Comparison of ENCODE assay signal across 9 cellular contexts in genomic region chr22:50541667-50542026, GRCh38. TPM values are rescaled to one million over a fixed set of nuclear protein-coding genes. Genes with fewer than 3 reads are reported as not detected.
A peak's percentile ranks its signal among the peaks of the same experiment; 100 is the strongest.
DNase-seq lines count a peak whose midpoint lies in the region; ATAC-seq, FAIRE-seq and TF ChIP-seq lines count a peak whose summit lies in the region.
"Not testable (repeated sequence)": the region's sequence is repeated elsewhere in the genome, so short reads cannot be mapped to it uniquely, and the experiment has no call there.
"Had no signal": no experiment of that assay in that cellular context is flagged by ENCODE, and none has a peak within 500 bp of the region (broad histone marks: within the 10 kb centered on the region; RNA-seq: fewer than 3 reads in every experiment).

No MANE protein-coding gene starts in this region.

- not testable (repeated sequence) for H4K20me1 ChIP-seq in endothelial cell of umbilical vein (replicated peaks; ENCODE audit: control insufficient read depth, extremely low read depth, insufficient read depth, low read length); keratinocyte (ENCODE audit: control insufficient read depth, extremely low read depth, insufficient read depth, low read length)

- H3K27me3 Mint-ChIP-seq in activated naive CD4-positive, alpha-beta T cell treated with anti-CD3 and anti-CD28 coated beads, Interleukin-2, amount 10 ng/mL, durations not matched to agents 7 days and 5 days = not testable (repeated sequence)

- ATAC-seq in A549 = peak in 1 of 2 experiments; percentile 43; a peak in 3 of 6 replicates

- not testable (repeated sequence) for H3K4me3 Mint-ChIP-seq in activated naive CD4-positive, alpha-beta T cell treated with anti-CD3 and anti-CD28 coated beads, Interleukin-2, amount 10 ng/mL, durations not matched to agents 7 days and 5 days

- not testable (repeated sequence) for H3K9me3 Mint-ChIP-seq in activated naive CD4-positive, alpha-beta T cell treated with anti-CD3 and anti-CD28 coated beads, Interleukin-2, amount 10 ng/mL, durations not matched to agents 7 days and 5 days

- DNase-seq in A549 (ENCODE audit: low read depth in 1 of 2, low spot score in 1 of 2) (peak in 1 of 2 experiments; percentile 72), GM06990 (ENCODE audit: extremely low read depth, insufficient read length) (peak; percentile 71), Kasumi-1 (lab: John Stamatoyannopoulos, UW) (peak; percentile 25 to 32), SIG-M5 (lab: John Stamatoyannopoulos, UW) (peak; percentile 50)
- not testable (repeated sequence) for DNase-seq in activated naive CD4-positive, alpha-beta T cell treated with anti-CD3 and anti-CD28 coated beads, Interleukin-2, amount 10 ng/mL, durations not matched to agents 7 days and 5 days; endothelial cell of umbilical vein (ENCODE audit: low read depth, low spot score); keratinocyte (ENCODE audit: low read depth, low spot score)

- BruUV-seq in endothelial cell of umbilical vein (replicated peaks; lab: Mats Ljungman, UMichigan) = not testable (repeated sequence)

- dilution Hi-C loops in endothelial cell of umbilical vein (cut with MboI; ENCODE audit: extremely low pct_ligation_motif_present, low sequenced_read_pairs); keratinocyte (cut with MboI; ENCODE audit: extremely low pct_ligation_motif_present, low sequenced_read_pairs): not testable (repeated sequence)

- not testable (repeated sequence) for H3K9ac ChIP-seq in endothelial cell of umbilical vein (replicated peaks; ENCODE audit: extremely low read depth, insufficient read depth, low read length); skeletal muscle tissue (ENCODE audit: low read depth in 1 of 3, low read length in 3 of 3)
- peak overlapping the region; percentile 45 for H3K9ac ChIP-seq in keratinocyte (ENCODE audit: control insufficient read depth, extremely low read depth, insufficient read depth, low read length)

- not testable (repeated sequence) for H3K36me3 ChIP-seq in GM06990 (ENCODE audit: control insufficient read depth, insufficient read depth, low read length); endothelial cell of umbilical vein (ENCODE audit: control insufficient read depth in 2 of 2, extremely low read depth in 1 of 2, insufficient read depth in 2 of 2, low read length in 2 of 2); keratinocyte (ENCODE audit: control insufficient read depth in 2 of 2, extremely low read depth in 1 of 2, insufficient read depth in 2 of 2, low read length in 2 of 2); skeletal muscle tissue (ENCODE audit: control insufficient read depth in 3 of 3, insufficient read depth in 3 of 3, low read length in 3 of 3)

- H3K27ac Mint-ChIP-seq in activated naive CD4-positive, alpha-beta T cell treated with anti-CD3 and anti-CD28 coated beads, Interleukin-2, amount 10 ng/mL, durations not matched to agents 7 days and 5 days = peak overlapping the region; percentile 100

- intact Hi-C loops in endothelial cell of umbilical vein (cut with micrococcal nuclease) = not testable (repeated sequence)

- CTCF ChIA-PET in A549 (lab: Yijun Ruan, JAX) (interaction anchor here (1.0 to 4.1 kb wide), 2 partner anchors 16 to 21 kb away, joined by 3 to 19 read pairs; partner anchors contain the start of genes SCO2 and SYCE3), endothelial cell of umbilical vein (lab: Charles Lee) (interaction anchor here (1.4 to 3.2 kb wide), 2 partner anchors 16 to 34 kb away, joined by 4 to 15 read pairs; partner anchors contain the start of gene SCO2)
- CTCF ChIA-PET in activated naive CD4-positive, alpha-beta T cell treated with anti-CD3 and anti-CD28 coated beads, Interleukin-2, amount 10 ng/mL, durations not matched to agents 7 days and 5 days (lab: Charles Lee) = interaction anchor here (1.8 to 3.2 kb wide), 2 partner anchors 10 to 80 kb away, joined by 4 to 14 read pairs; no protein-coding TSS in a partner anchor

- H3K4me3 ChIP-seq in A549; endothelial cell of umbilical vein (replicated peaks in 1 of 3; ENCODE audit: insufficient read depth in 1 of 3, low read depth in 1 of 3, low read length in 3 of 3); keratinocyte (ENCODE audit: control insufficient read depth in 2 of 3, extremely low read depth in 1 of 3, insufficient read depth in 2 of 3, low read depth in 1 of 3, low read length in 3 of 3); skeletal muscle tissue (ENCODE audit: low read length in 3 of 3): not testable (repeated sequence)
- peak overlapping the region; percentile 54 for H3K4me3 ChIP-seq in GM06990 (replicated peaks; ENCODE audit: low read depth, low read length)

- not testable (repeated sequence) for H3K36me3 Mint-ChIP-seq in activated naive CD4-positive, alpha-beta T cell treated with anti-CD3 and anti-CD28 coated beads, Interleukin-2, amount 10 ng/mL, durations not matched to agents 7 days and 5 days

- not testable (repeated sequence) for H3K27me3 ChIP-seq in GM06990 (replicated peaks; ENCODE audit: control insufficient read depth, insufficient read depth, low read length); keratinocyte (ENCODE audit: control insufficient read depth, extremely low read depth, insufficient read depth, low read length)
- H3K27me3 ChIP-seq in endothelial cell of umbilical vein (ENCODE audit: control insufficient read depth in 2 of 2, insufficient read depth in 2 of 2, low read length in 2 of 2) (peaks cover 7 to 10% of the 10 kb centered on the region in 2 experiments), skeletal muscle tissue (ENCODE audit: control insufficient read depth in 3 of 3, insufficient read depth in 3 of 3, low read length in 3 of 3) (peaks cover 20 to 32% (median 31%) of the 10 kb centered on the region in 3 donors)

- peaks cover 69% of the 10 kb centered on the region for H3K4me1 ChIP-seq in A549
- not testable (repeated sequence) for H3K4me1 ChIP-seq in endothelial cell of umbilical vein (ENCODE audit: control insufficient read depth, extremely low read depth, insufficient read depth, low read length)
- peaks cover 56% of the 10 kb centered on the region for H3K4me1 ChIP-seq in keratinocyte (ENCODE audit: control insufficient read depth, extremely low read depth, insufficient read depth, low read length)
- H3K4me1 ChIP-seq in skeletal muscle tissue (ENCODE audit: control insufficient read depth in 3 of 3, insufficient read depth in 3 of 3, low read length in 3 of 3) = peaks cover 5 to 24% (median 8%) of the 10 kb centered on the region in 3 donors

- H3K4me2 ChIP-seq in A549 = peak overlapping the region; percentile 50
- not testable (repeated sequence) for H3K4me2 ChIP-seq in endothelial cell of umbilical vein (ENCODE audit: insufficient read depth, low read length); keratinocyte (ENCODE audit: control insufficient read depth, extremely low read depth, insufficient read depth, low read depth, low read length)

- peak overlapping the region; percentile 76 to 92; a peak in 5 of 6 replicates for H3K27ac ChIP-seq in A549
- not testable (repeated sequence) for H3K27ac ChIP-seq in endothelial cell of umbilical vein (ENCODE audit: insufficient read depth, low read depth, low read length)
- H3K27ac ChIP-seq in keratinocyte (ENCODE audit: control insufficient read depth, insufficient read depth, low read length) = peak overlapping the region; percentile 98
- H3K27ac ChIP-seq in skeletal muscle tissue (ENCODE audit: low read depth, low read length) = peak overlapping the region; percentile 5

- not testable (repeated sequence) for H3K79me2 ChIP-seq in endothelial cell of umbilical vein (ENCODE audit: control insufficient read depth, insufficient read depth, low read length); keratinocyte (ENCODE audit: control insufficient read depth, insufficient read depth, low read length)

- TF ChIP-seq POLR2A in A549 (IDR thresholded peaks at IDR 0.05; ENCODE audit: low read length); endothelial cell of umbilical vein (IDR thresholded peaks at IDR 0.05; ENCODE audit: low read depth, low read length): not testable (repeated sequence)

- POLR2A ChIA-PET in A549 (lab: Yijun Ruan, JAX) = interaction anchor here (0.9 to 1.1 kb wide), 3 partner anchors 10 to 21 kb away, joined by 3 to 5 read pairs (median 5); partner anchors contain the start of gene SYCE3
- POLR2A ChIA-PET in endothelial cell of umbilical vein (lab: Charles Lee) = not testable (repeated sequence)

- TF ChIP-seq EP300 in A549 (IDR thresholded peaks at IDR 0.05) = peak in 1 of 2 experiments; percentile 18; a peak in 1 of 5 replicates

- WGBS in A549 (ENCODE audit: missing lambda C conversion rate) = 14% methylated on average over 5 of the region's 5 CpGs

- peaks cover 74% of the 10 kb centered on the region for H3K4me1 Mint-ChIP-seq in activated naive CD4-positive, alpha-beta T cell treated with anti-CD3 and anti-CD28 coated beads, Interleukin-2, amount 10 ng/mL, durations not matched to agents 7 days and 5 days

- FAIRE-seq in A549 (lab: Jason Lieb, UNC) = not testable (repeated sequence)
- FAIRE-seq in endothelial cell of umbilical vein (lab: Jason Lieb, UNC) = peak; percentile 73
- peak; percentile 41 for FAIRE-seq in keratinocyte (lab: Jason Lieb, UNC)

- H2AFZ ChIP-seq in endothelial cell of umbilical vein (ENCODE audit: low read depth, low read length); keratinocyte (ENCODE audit: control insufficient read depth, low read length): not testable (repeated sequence)

- H3K9me1 ChIP-seq in endothelial cell of umbilical vein (replicated peaks; ENCODE audit: control insufficient read depth, extremely low read depth, insufficient read depth, low read length); keratinocyte (ENCODE audit: control insufficient read depth, extremely low read depth, insufficient read depth, low read length): not testable (repeated sequence)

- not testable (repeated sequence) for TF ChIP-seq RAD21 in A549 (conservative IDR thresholded peaks at IDR 0.05 in 1 of 2, IDR thresholded peaks at IDR 0.05 in 1 of 2)

- not testable (repeated sequence) for TF ChIP-seq CTCF in A549 (IDR thresholded peaks at IDR 0.05); GM06990 (IDR thresholded peaks at IDR 0.05; ENCODE audit: insufficient read depth, low read length, poor library complexity, severe bottlenecking); endothelial cell of umbilical vein (IDR thresholded peaks at IDR 0.05; ENCODE audit: extremely low read depth in 1 of 2, insufficient read depth in 1 of 2, low read depth in 1 of 2, low read length in 2 of 2); keratinocyte (optimal IDR thresholded peaks at IDR 0.05 in 1 of 3, IDR thresholded peaks at IDR 0.05 in 1 of 3, conservative IDR thresholded peaks at IDR 0.05 in 1 of 3; ENCODE audit: extremely low read depth in 1 of 3, insufficient read depth in 2 of 3, low read length in 3 of 3)

- not testable (repeated sequence) for H3K9me3 ChIP-seq in A549; endothelial cell of umbilical vein (replicated peaks; ENCODE audit: control insufficient read depth, insufficient read depth, low read length); keratinocyte (ENCODE audit: control insufficient read depth, low read depth, low read length); skeletal muscle tissue (ENCODE audit: control insufficient read depth in 3 of 3, low read length in 3 of 3)

RNA-seq across cellular contexts. Expression of gene KLHDC7B, which starts 4.1 kb away (rescaled TPM):
- polyA plus RNA-seq in A549 (2011; rRNA removed) = 0.09 and 0.15 TPM in 2 replicates
- 0.01 TPM in 2 replicates for polyA plus RNA-seq in A549 (2012; cell fraction: cytosol; rRNA removed)
- polyA plus RNA-seq in A549 (2012; cell fraction: nucleus; rRNA removed) = 0.02 and 0.04 TPM in 2 replicates
- not detected in 3 replicates for polyA plus RNA-seq in A549 (2017; fragmentation: RNase III; extraction: RNeasy Plus Mini Kit Qiagen cat#74134 plus additional on column Dnase treatment)
- polyA minus RNA-seq in A549 (2011; rRNA and poly(A)+ RNA removed) = 0.24 and 0.37 TPM in 2 replicates
- total RNA-seq in endothelial cell of umbilical vein = not detected in 2 replicates
- polyA plus RNA-seq in endothelial cell of umbilical vein = not detected in 2 replicates
- not detected in 2 replicates for polyA plus RNA-seq in endothelial cell of umbilical vein (2011; cell fraction: cytosol; rRNA removed)
- polyA plus RNA-seq in endothelial cell of umbilical vein (2011; cell fraction: nucleus; rRNA removed) = not detected in 2 replicates
- polyA plus RNA-seq in endothelial cell of umbilical vein (2012) = not detected in 2 replicates
- not detected in 2 replicates for polyA minus RNA-seq in endothelial cell of umbilical vein
- polyA minus RNA-seq in endothelial cell of umbilical vein (2011; cell fraction: cytosol; rRNA and poly(A)+ RNA removed) = 3.0 TPM
- polyA minus RNA-seq in endothelial cell of umbilical vein (2011; cell fraction: nucleus; rRNA and poly(A)+ RNA removed) = not detected in 2 replicates
- polyA plus RNA-seq in keratinocyte = 0.01 to 0.08 TPM in 2 of 3 replicates, not detected in the other
- polyA plus RNA-seq in keratinocyte (2011; ENCODE audit: low read depth) = not detected
- 0.01 and 0.06 TPM in 2 replicates for polyA plus RNA-seq in keratinocyte (2011; cell fraction: cytosol; rRNA removed)
- polyA plus RNA-seq in keratinocyte (2011; cell fraction: nucleus; rRNA removed) = 0.19 and 0.45 TPM in 2 replicates
- polyA plus RNA-seq in keratinocyte (2012; ENCODE audit: low replicate concordance) = 0.02 and 0.85 TPM in 2 replicates
- 0.07 to 0.10 TPM in 2 of 3 replicates, not detected in the other for polyA minus RNA-seq in keratinocyte
- not detected for polyA minus RNA-seq in keratinocyte (2011; cell fraction: cytosol; rRNA and poly(A)+ RNA removed)
- polyA minus RNA-seq in keratinocyte (2011; cell fraction: nucleus; rRNA and poly(A)+ RNA removed) = 0.16 and 0.32 TPM in 2 replicates
- total RNA-seq in skeletal muscle tissue = not detected

RNA-seq across cellular contexts. Expression of gene TYMP, which starts 11.8 kb away (rescaled TPM):
- 4.8 and 5.9 TPM in 2 replicates for polyA plus RNA-seq in A549 (2011; rRNA removed)
- 14.8 and 20.2 TPM in 2 replicates for polyA plus RNA-seq in A549 (2012; cell fraction: cytosol; rRNA removed)
- polyA plus RNA-seq in A549 (2012; cell fraction: nucleus; rRNA removed) = 33.3 and 44.0 TPM in 2 replicates
- 9.0 to 11.0 TPM (median 10.6 TPM) in 3 replicates for polyA plus RNA-seq in A549 (2017; fragmentation: RNase III; extraction: RNeasy Plus Mini Kit Qiagen cat#74134 plus additional on column Dnase treatment)
- polyA minus RNA-seq in A549 (2011; rRNA and poly(A)+ RNA removed) = 5.7 and 5.9 TPM in 2 replicates
- 2.1 and 2.4 TPM in 2 replicates for total RNA-seq in endothelial cell of umbilical vein
- 2.0 and 2.9 TPM in 2 replicates for polyA plus RNA-seq in endothelial cell of umbilical vein
- polyA plus RNA-seq in endothelial cell of umbilical vein (2011; cell fraction: cytosol; rRNA removed) = 0.96 and 1.5 TPM in 2 replicates
- 2.6 and 2.7 TPM in 2 replicates for polyA plus RNA-seq in endothelial cell of umbilical vein (2011; cell fraction: nucleus; rRNA removed)
- polyA plus RNA-seq in endothelial cell of umbilical vein (2012) = 1.3 and 5.0 TPM in 2 replicates
- polyA minus RNA-seq in endothelial cell of umbilical vein = 0.49 and 1.00 TPM in 2 replicates
- polyA minus RNA-seq in endothelial cell of umbilical vein (2011; cell fraction: cytosol; rRNA and poly(A)+ RNA removed) = 3.4 TPM
- 0.58 TPM in 2 replicates for polyA minus RNA-seq in endothelial cell of umbilical vein (2011; cell fraction: nucleus; rRNA and poly(A)+ RNA removed)
- polyA plus RNA-seq in keratinocyte = 25.5 to 121 TPM (median 40.3 TPM) in 3 replicates
- polyA plus RNA-seq in keratinocyte (2011; ENCODE audit: low read depth) = 14.1 TPM
- 16.7 and 59.2 TPM in 2 replicates for polyA plus RNA-seq in keratinocyte (2011; cell fraction: cytosol; rRNA removed)
- polyA plus RNA-seq in keratinocyte (2011; cell fraction: nucleus; rRNA removed) = 85.4 and 113 TPM in 2 replicates
- 30.9 and 50.7 TPM in 2 replicates for polyA plus RNA-seq in keratinocyte (2012; ENCODE audit: low replicate concordance)
- polyA minus RNA-seq in keratinocyte = 18.9 to 60.1 TPM (median 23.8 TPM) in 3 replicates
- polyA minus RNA-seq in keratinocyte (2011; cell fraction: cytosol; rRNA and poly(A)+ RNA removed) = 106 TPM
- polyA minus RNA-seq in keratinocyte (2011; cell fraction: nucleus; rRNA and poly(A)+ RNA removed) = 59.4 and 61.2 TPM in 2 replicates
- total RNA-seq in skeletal muscle tissue = 8.9 TPM

RNA-seq across cellular contexts. Expression of gene SCO2, which starts 16.2 kb away (rescaled TPM):
- polyA plus RNA-seq in A549 (2011; rRNA removed) (0.37 and 1.9 TPM in 2 replicates), A549 (2017; fragmentation: RNase III; extraction: RNeasy Plus Mini Kit Qiagen cat#74134 plus additional on column Dnase treatment) (1.7 to 2.6 TPM (median 2.3 TPM) in 3 replicates), endothelial cell of umbilical vein (3.1 and 3.5 TPM in 2 replicates), keratinocyte (1.9 to 4.3 TPM (median 2.4 TPM) in 3 replicates)
- polyA plus RNA-seq in A549 (2012; cell fraction: cytosol; rRNA removed) = 2.9 and 4.5 TPM in 2 replicates
- polyA plus RNA-seq in A549 (2012; cell fraction: nucleus; rRNA removed) = 3.9 and 5.8 TPM in 2 replicates
- polyA minus RNA-seq in A549 (2011; rRNA and poly(A)+ RNA removed) = 0.58 TPM in 1 of 2 replicates, not detected in the other
- total RNA-seq in endothelial cell of umbilical vein (3.2 and 3.7 TPM in 2 replicates), skeletal muscle tissue (0.52 TPM)
- polyA plus RNA-seq in endothelial cell of umbilical vein (2011; cell fraction: cytosol; rRNA removed) = 1.5 and 1.8 TPM in 2 replicates
- polyA plus RNA-seq in endothelial cell of umbilical vein (2011; cell fraction: nucleus; rRNA removed) = 0.59 TPM in 1 of 2 replicates, not detected in the other
- 1.5 and 2.8 TPM in 2 replicates for polyA plus RNA-seq in endothelial cell of umbilical vein (2012)
- polyA minus RNA-seq in endothelial cell of umbilical vein (0.38 TPM in 1 of 2 replicates, not detected in the other), keratinocyte (1.4 to 2.1 TPM (median 1.5 TPM) in 3 replicates)
- 4.9 TPM for polyA minus RNA-seq in endothelial cell of umbilical vein (2011; cell fraction: cytosol; rRNA and poly(A)+ RNA removed)
- not detected in 2 replicates for polyA minus RNA-seq in endothelial cell of umbilical vein (2011; cell fraction: nucleus; rRNA and poly(A)+ RNA removed)
- not detected for polyA plus RNA-seq in keratinocyte (2011; ENCODE audit: low read depth)
- 2.5 and 2.6 TPM in 2 replicates for polyA plus RNA-seq in keratinocyte (2011; cell fraction: cytosol; rRNA removed)
- 3.5 and 7.0 TPM in 2 replicates for polyA plus RNA-seq in keratinocyte (2011; cell fraction: nucleus; rRNA removed)
- polyA plus RNA-seq in keratinocyte (2012; ENCODE audit: low replicate concordance) = 2.2 and 5.1 TPM in 2 replicates
- 9.8 TPM for polyA minus RNA-seq in keratinocyte (2011; cell fraction: cytosol; rRNA and poly(A)+ RNA removed)
- 1.3 and 1.9 TPM in 2 replicates for polyA minus RNA-seq in keratinocyte (2011; cell fraction: nucleus; rRNA and poly(A)+ RNA removed)

RNA-seq across cellular contexts. Expression of gene SYCE3, which starts 21.1 kb away (rescaled TPM):
- 0.30 and 0.59 TPM in 2 replicates for polyA plus RNA-seq in A549 (2011; rRNA removed)
- 0.49 and 0.77 TPM in 2 replicates for polyA plus RNA-seq in A549 (2012; cell fraction: cytosol; rRNA removed)
- not detected in 2 replicates for polyA plus RNA-seq in A549 (2012; cell fraction: nucleus; rRNA removed)
- polyA plus RNA-seq in A549 (2017; fragmentation: RNase III; extraction: RNeasy Plus Mini Kit Qiagen cat#74134 plus additional on column Dnase treatment) = 0.29 to 0.45 TPM in 2 of 3 replicates, not detected in the other
- not detected in 2 replicates for polyA minus RNA-seq in A549 (2011; rRNA and poly(A)+ RNA removed)
- total RNA-seq in endothelial cell of umbilical vein = not detected in 2 replicates
- not detected in 2 replicates for polyA plus RNA-seq in endothelial cell of umbilical vein
- polyA plus RNA-seq in endothelial cell of umbilical vein (2011; cell fraction: cytosol; rRNA removed) = not detected in 2 replicates
- not detected in 2 replicates for polyA plus RNA-seq in endothelial cell of umbilical vein (2011; cell fraction: nucleus; rRNA removed)
- not detected in 2 replicates for polyA plus RNA-seq in endothelial cell of umbilical vein (2012)
- not detected in 2 replicates for polyA minus RNA-seq in endothelial cell of umbilical vein
- not detected for polyA minus RNA-seq in endothelial cell of umbilical vein (2011; cell fraction: cytosol; rRNA and poly(A)+ RNA removed)
- not detected in 2 replicates for polyA minus RNA-seq in endothelial cell of umbilical vein (2011; cell fraction: nucleus; rRNA and poly(A)+ RNA removed)
- polyA plus RNA-seq in keratinocyte = 0.17 to 0.36 TPM in 2 of 3 replicates, not detected in the other
- 3.3 TPM for polyA plus RNA-seq in keratinocyte (2011; ENCODE audit: low read depth)
- 0.55 and 0.82 TPM in 2 replicates for polyA plus RNA-seq in keratinocyte (2011; cell fraction: cytosol; rRNA removed)
- 1.1 TPM in 1 of 2 replicates, not detected in the other for polyA plus RNA-seq in keratinocyte (2011; cell fraction: nucleus; rRNA removed)
- polyA plus RNA-seq in keratinocyte (2012; ENCODE audit: low replicate concordance) = 0.92 TPM in 1 of 2 replicates, not detected in the other
- polyA minus RNA-seq in keratinocyte = not detected in 3 replicates
- not detected for polyA minus RNA-seq in keratinocyte (2011; cell fraction: cytosol; rRNA and poly(A)+ RNA removed)
- polyA minus RNA-seq in keratinocyte (2011; cell fraction: nucleus; rRNA and poly(A)+ RNA removed) = not detected in 2 replicates
- total RNA-seq in skeletal muscle tissue = not detected
- total RNA-seq: urinary bladder had no signal
- polyA plus RNA-seq: urinary bladder had no signal

RNA-seq across cellular contexts. Expression of gene NCAPH2, which starts 33.6 kb away (rescaled TPM):
- 13.9 and 14.3 TPM in 2 replicates for polyA plus RNA-seq in A549 (2011; rRNA removed)
- 32.0 and 36.0 TPM in 2 replicates for polyA plus RNA-seq in A549 (2012; cell fraction: cytosol; rRNA removed)
- 80.2 and 89.5 TPM in 2 replicates for polyA plus RNA-seq in A549 (2012; cell fraction: nucleus; rRNA removed)
- polyA plus RNA-seq in A549 (2017; fragmentation: RNase III; extraction: RNeasy Plus Mini Kit Qiagen cat#74134 plus additional on column Dnase treatment) = 27.7 to 29.4 TPM (median 29.1 TPM) in 3 replicates
- 22.2 and 25.2 TPM in 2 replicates for polyA minus RNA-seq in A549 (2011; rRNA and poly(A)+ RNA removed)
- total RNA-seq in endothelial cell of umbilical vein = 42.4 and 43.1 TPM in 2 replicates
- polyA plus RNA-seq in endothelial cell of umbilical vein = 34.8 and 43.2 TPM in 2 replicates
- 31.1 and 31.3 TPM in 2 replicates for polyA plus RNA-seq in endothelial cell of umbilical vein (2011; cell fraction: cytosol; rRNA removed)
- polyA plus RNA-seq in endothelial cell of umbilical vein (2011; cell fraction: nucleus; rRNA removed) = 80.2 and 81.0 TPM in 2 replicates
- polyA plus RNA-seq in endothelial cell of umbilical vein (2012) = 15.9 and 17.4 TPM in 2 replicates
- polyA minus RNA-seq in endothelial cell of umbilical vein = 19.7 and 21.4 TPM in 2 replicates
- polyA minus RNA-seq in endothelial cell of umbilical vein (2011; cell fraction: cytosol; rRNA and poly(A)+ RNA removed) = 76.1 TPM
- polyA minus RNA-seq in endothelial cell of umbilical vein (2011; cell fraction: nucleus; rRNA and poly(A)+ RNA removed) = 14.0 and 15.6 TPM in 2 replicates
- 11.0 to 16.4 TPM (median 11.4 TPM) in 3 replicates for polyA plus RNA-seq in keratinocyte
- polyA plus RNA-seq in keratinocyte (2011; ENCODE audit: low read depth) = 7.2 TPM
- polyA plus RNA-seq in keratinocyte (2011; cell fraction: cytosol; rRNA removed) = 7.3 and 9.1 TPM in 2 replicates
- polyA plus RNA-seq in keratinocyte (2011; cell fraction: nucleus; rRNA removed) = 18.5 and 20.4 TPM in 2 replicates
- 11.4 and 22.5 TPM in 2 replicates for polyA plus RNA-seq in keratinocyte (2012; ENCODE audit: low replicate concordance)
- polyA minus RNA-seq in keratinocyte = 12.1 to 31.3 TPM (median 15.6 TPM) in 3 replicates
- 25.3 TPM for polyA minus RNA-seq in keratinocyte (2011; cell fraction: cytosol; rRNA and poly(A)+ RNA removed)
- polyA minus RNA-seq in keratinocyte (2011; cell fraction: nucleus; rRNA and poly(A)+ RNA removed) = 7.0 and 7.7 TPM in 2 replicates
- 34.4 TPM for total RNA-seq in skeletal muscle tissue
